8 cellular contexts compared by ENCODE assay signal in genomic region chr14:50038398-50039119, GRCh38.
DNase-seq lines count a peak whose midpoint lies in the region; ATAC-seq and TF ChIP-seq lines count a peak whose summit lies in the region.

No MANE protein-coding gene starts in this region.

- H3K36me3 ChIP-seq in Panc1 (ENCODE audit: control insufficient read depth, insufficient read depth, low read length) (no peaks in the 10 kb centered on the region), mucosa of rectum (ENCODE audit: control insufficient read depth in 2 of 2, insufficient read depth in 2 of 2, low read length in 2 of 2) (no peaks in the 10 kb centered on the region), vagina (no peaks in the 10 kb centered on the region)

- ATAC-seq in Right ventricle myocardium superior (ENCODE audit: poor library complexity) (peak; percentile 55), HG02938 (IDR thresholded peaks at IDR 0.05; ENCODE audit: unreplicated experiment) (peak; percentile 87), Panc1 (peak; percentile 63)

- in situ Hi-C loops in Panc1 (cut with HindIII; ENCODE audit: low pct_unique_long_range_greater_than_20kb, low sequenced_read_pairs) = no loop called here

- H3K4me3 ChIP-seq in Panc1 (ENCODE audit: low read depth in 2 of 2, low read length in 2 of 2) (no peak overlapping the region), mucosa of rectum (ENCODE audit: low read length in 2 of 2) (no peak overlapping the region), vagina (no peak overlapping the region)

- no TSS peak for BruUV-seq in Panc1 (replicated peaks; lab: Mats Ljungman, UMichigan)

- H3K27me3 ChIP-seq in Panc1 (ENCODE audit: control insufficient read depth, insufficient read depth, low read length) (no peaks in the 10 kb centered on the region), mucosa of rectum (ENCODE audit: control insufficient read depth in 2 of 2, insufficient read depth in 2 of 2, low read length in 2 of 2) (no peaks in the 10 kb centered on the region), vagina (no peaks in the 10 kb centered on the region)

- H3K9me3 ChIP-seq in Panc1 (ENCODE audit: control insufficient read depth, insufficient read depth, low read depth, low read length) (no peaks in the 10 kb centered on the region), mucosa of rectum (ENCODE audit: control insufficient read depth in 2 of 2, low read length in 2 of 2) (no peaks in the 10 kb centered on the region), vagina (no peaks in the 10 kb centered on the region)

- H3K27ac ChIP-seq in Panc1 (ENCODE audit: low read length) (peak overlapping the region; percentile 68), mucosa of rectum (ENCODE audit: low read depth in 2 of 2, low read length in 2 of 2) (peak overlapping the region; percentile 39 to 46), vagina (peak overlapping the region; percentile 52)

- no peak for TF ChIP-seq POLR2A in vagina (IDR thresholded peaks at IDR 0.05)

- CTCF ChIA-PET in Panc1 (lab: Charles Lee) = interaction anchor here (1.7 kb wide), 1 partner anchor 14 kb away, joined by 4 read pairs; no protein-coding TSS in a partner anchor

- H3K9ac ChIP-seq in mucosa of rectum (ENCODE audit: low read depth in 1 of 2, low read length in 2 of 2) = no peak overlapping the region

- POLR2A ChIA-PET in Panc1 (lab: Charles Lee) = no interaction called here

- H3K4me1 ChIP-seq in Panc1 (ENCODE audit: control insufficient read depth, insufficient read depth, low read length) = peaks cover 15% of the 10 kb centered on the region
- H3K4me1 ChIP-seq in mucosa of rectum (ENCODE audit: control insufficient read depth in 2 of 2, insufficient read depth in 2 of 2, low read length in 2 of 2) = peaks cover 21 to 24% of the 10 kb centered on the region in 2 donors
- peaks cover 40% of the 10 kb centered on the region for H3K4me1 ChIP-seq in vagina

- intact Hi-C loops in Right ventricle myocardium superior (cut with DNase I) (no loop called here), cardiac septum (cut with DNase I) (no loop called here), Panc1 (cut with micrococcal nuclease; ENCODE audit: unreplicated experiment) (no loop called here), vagina (cut with DNase I) (loop anchor here (10.0 kb wide), 1 partner anchor 54 kb away; no protein-coding TSS in a partner anchor)

- DNase-seq in Right ventricle myocardium superior (no peak), cardiac septum (ENCODE audit: low spot score) (no peak), Panc1 (ENCODE audit: low read depth, low spot score) (peak; percentile 67), amniotic stem cell (lab: John Stamatoyannopoulos, UW) (peak; percentile 90), vagina (ENCODE audit: extremely low spot score in 2 of 2) (no peak), NCI-H510A treated with DMSO at 0.1 percent for 48 hours (lab: John Stamatoyannopoulos, UW) (no peak)

- TF ChIP-seq CTCF in Panc1 (IDR thresholded peaks at IDR 0.05) = no peak
- TF ChIP-seq CTCF in vagina (IDR thresholded peaks at IDR 0.05) = no peak

Comparison
In these comparisons a context has a peak if more than half of its experiments do, and no peak if none do; other contexts are left out.
1. DNase-seq: peak in Panc1 (single experiment) and amniotic stem cell (single experiment); none in Right ventricle myocardium superior (single experiment), cardiac septum (single experiment), vagina (0 of 2) and NCI-H510A treated with DMSO at 0.1 percent for 48 hours (single experiment).
2. Peak in every context shown above with its lines, with median percentiles within 50 percentile points of each other: ATAC-seq and H3K27ac ChIP-seq.